In genomic region chr3:194738254-194739093, GRCh38 we compare ENCODE assay signal across 12 cellular contexts. TPM values are rescaled to one million over a fixed set of nuclear protein-coding genes. Genes with fewer than 3 reads are reported as not detected.
A peak's percentile ranks its signal among the peaks of the same experiment; 100 is the strongest.
DNase-seq lines count a peak whose midpoint lies in the region; TF ChIP-seq lines count a peak whose summit lies in the region.
"Had no signal": no experiment of that assay in that cellular context is flagged by ENCODE, and none has a peak within 500 bp of the region (broad histone marks: within the 10 kb centered on the region; RNA-seq: fewer than 3 reads in every experiment).

No MANE protein-coding gene starts in this region.

- no peaks in the 10 kb centered on the region for H3F3A ChIP-seq in neural progenitor cell (ENCODE audit: low read depth)

- peaks cover 7% of the 10 kb centered on the region for H3K36me3 Mint-ChIP-seq in neural progenitor cell

- no peak overlapping the region for H3K4me3 ChIP-seq in BLaER1
- no peak overlapping the region for H3K4me3 ChIP-seq in neural progenitor cell
- H3K4me3 ChIP-seq in coronary artery, result no peak overlapping the region

- H3K27ac ChIP-seq in BLaER1 (0 out of 2 replicates have a peak overlapping the region, but pooled peaks have one; percentile 7), neural progenitor cell (no peak overlapping the region), coronary artery (peak overlapping the region in 1 of 2 donors; percentile 11)

- no peaks in the 10 kb centered on the region for H3K9me3 Mint-ChIP-seq in neural progenitor cell

- DNase-seq in NCI-H2196 (lab: John Stamatoyannopoulos, UW; ENCODE audit: unreplicated experiment) (peak; percentile 81), epidermal melanocyte (ENCODE audit: insufficient read length, low spot score) (peak; percentile 65), neural progenitor cell (ENCODE audit: low spot score) (no peak), coronary artery (ENCODE audit: low spot score) (no peak), NCI-H2227 treated with DMSO at 0.1 percent for 48 hours (lab: John Stamatoyannopoulos, UW) (no peak), iPS-NIHi7 (ENCODE audit: extremely low spot score) (no peak), COLO668 (lab: John Stamatoyannopoulos, UW; ENCODE audit: unreplicated experiment) (no peak)
- DNase-seq: activated CD4-positive, alpha-beta T cell treated with anti-CD3 and anti-CD28 coated beads for 1 hour; DND-41; NK-92 treated with Interleukin-12 subunit alpha and Interleukin-12 subunit beta, amount 100 ng/mL, for 24 hours; stimulated activated CD4-positive, alpha-beta T cell treated with anti-CD3 and anti-CD28 coated beads, Interleukin-4, amount 100 ng/mL, for 4 hours had no signal

- H4K20me1 ChIP-seq in BLaER1, result no peaks in the 10 kb centered on the region
- no peaks in the 10 kb centered on the region for H4K20me1 ChIP-seq in neural progenitor cell (ENCODE audit: low read depth)

- H3K4me1 ChIP-seq in BLaER1, result peaks cover 44% of the 10 kb centered on the region
- H3K4me1 ChIP-seq in neural progenitor cell, result no peaks in the 10 kb centered on the region

- H3K9ac ChIP-seq in BLaER1 (no peak overlapping the region), neural progenitor cell (no peak overlapping the region)

- peaks cover 20% of the 10 kb centered on the region for H3K4me1 Mint-ChIP-seq in neural progenitor cell

- H3K36me3 ChIP-seq in BLaER1 (no peaks in the 10 kb centered on the region), neural progenitor cell (no peaks in the 10 kb centered on the region)

- H3K27ac Mint-ChIP-seq in neural progenitor cell, result no peak overlapping the region

- H3K79me2 ChIP-seq in neural progenitor cell (ENCODE audit: low read depth), result no peaks in the 10 kb centered on the region

- H3K9me3 ChIP-seq in BLaER1 (peaks cover 21% of the 10 kb centered on the region), neural progenitor cell (ENCODE audit: low read depth) (no peaks in the 10 kb centered on the region)

- H3K27me3 Mint-ChIP-seq in neural progenitor cell (ENCODE audit: insufficient read depth, low read depth), result peaks cover 20% of the 10 kb centered on the region

- no peaks in the 10 kb centered on the region for H3K27me3 ChIP-seq in BLaER1
- H3K27me3 ChIP-seq in neural progenitor cell, result peaks cover 13% of the 10 kb centered on the region

- H3K4me3 Mint-ChIP-seq in neural progenitor cell, result peak overlapping the region; percentile 30

- TF ChIP-seq CTCF in neural progenitor cell (IDR thresholded peaks at IDR 0.05) (no peak), coronary artery (IDR thresholded peaks at IDR 0.05) (no peak)

- H2AFZ ChIP-seq in neural progenitor cell (replicated peaks), result no peak overlapping the region

- peak overlapping the region; percentile 31; the same call in 1 of the 2 replicates for H3K4me2 ChIP-seq in BLaER1
- H3K4me2 ChIP-seq in neural progenitor cell, result no peak overlapping the region

RNA-seq across cellular contexts. Expression of gene FAM43A, which starts 52.8 kb away (rescaled TPM):
- 0.80 and 2.6 TPM in 2 replicates for total RNA-seq in neural progenitor cell (ENCODE audit: low replicate concordance)

Comparison
In these comparisons a context has a peak if more than half of its experiments do, and no peak if none do; other contexts are left out.
1. DNase-seq: peak in NCI-H2196 (single experiment) and epidermal melanocyte (single experiment); none in neural progenitor cell (single experiment), coronary artery (single experiment), NCI-H2227 treated with DMSO at 0.1 percent for 48 hours (single experiment), iPS-NIHi7 (single experiment) and COLO668 (single experiment).